Comparison of ENCODE assay signal across 10 cellular contexts in the genomic region with DNA sequence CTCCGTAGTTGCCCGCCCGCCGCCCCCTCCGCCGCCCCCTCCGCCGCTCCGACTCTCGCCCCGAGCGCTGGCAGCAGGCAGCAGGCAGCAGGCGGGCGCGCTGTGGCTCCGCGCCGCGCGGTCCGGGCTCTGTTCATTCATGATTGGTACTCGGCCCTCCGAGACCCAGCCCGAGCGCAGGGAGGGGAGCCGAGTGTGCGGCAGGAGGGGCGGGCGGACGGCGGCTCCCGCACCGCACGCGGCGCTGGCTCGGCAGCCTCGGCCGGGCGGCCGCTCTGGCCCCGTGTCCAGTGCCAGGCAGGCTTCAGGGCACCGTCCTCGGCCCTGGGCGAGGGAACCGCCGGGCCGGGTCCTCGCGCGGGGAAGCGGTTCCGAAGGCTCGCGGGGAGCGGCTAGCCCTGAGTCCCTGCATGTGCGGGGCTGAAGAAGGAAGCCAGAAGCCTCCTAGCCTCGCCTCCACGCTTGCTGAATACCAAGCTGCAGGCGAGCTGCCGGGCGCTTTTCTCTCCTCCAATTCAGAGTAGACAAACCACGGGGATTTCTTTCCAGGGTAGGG. TPM values are rescaled to one million over a fixed set of nuclear protein-coding genes. Genes with fewer than 3 reads are reported as not detected.
DNase-seq lines count a peak whose midpoint lies in the region; ATAC-seq and TF ChIP-seq lines count a peak whose summit lies in the region.
"Had no signal": no experiment of that assay in that cellular context is flagged by ENCODE, and none has a peak within 500 bp of the region (broad histone marks: within the 10 kb centered on the region; RNA-seq: fewer than 3 reads in every experiment).

A gene (plus strand): TSS at position 51 of the 556 bp plus-strand sequence.

- 2 to 11% (median 4%) methylated on average over 9 to 63 of the region's 63 CpGs for WGBS in stomach, 5 donors

- TF ChIP-seq CTCF in astrocyte of the spinal cord (IDR thresholded peaks at IDR 0.05; ENCODE audit: low read depth, low read length) (no peak), stomach (IDR thresholded peaks at IDR 0.05) (no peak)

- no peak for TF ChIP-seq EP300 in stomach (IDR thresholded peaks at IDR 0.05)

- peaks cover 0 to 70% (median 18%) of the 10 kb centered on the region in 3 donors for H3K27me3 ChIP-seq in stomach

- peaks cover 0 to 9% (median 8%) of the 10 kb centered on the region in 4 donors for H3K4me1 ChIP-seq in stomach

- H3K36me3 ChIP-seq in stomach = no peaks in the 10 kb centered on the region

- H3K27ac ChIP-seq in stomach = peak within 1 kb of the TSS in 1 of 5 donors; percentile 5

- TF ChIP-seq POLR2A in stomach (IDR thresholded peaks at IDR 0.05) = no peak

- DNase-seq in NCI-H1092 treated with DMSO at 0.1 percent for 48 hours (lab: John Stamatoyannopoulos, UW) (peak; percentile 14), NCI-H1092 (lab: John Stamatoyannopoulos, UW) (no peak), astrocyte of the spinal cord (ENCODE audit: low read depth, low spot score) (no peak), iPS-NIHi7 (ENCODE audit: extremely low spot score) (peak; percentile 75), stomach (no peak), DMS153 treated with DMSO at 0.1 percent for 48 hours (lab: John Stamatoyannopoulos, UW; ENCODE audit: unreplicated experiment) (no peak)
- DNase-seq: small intestine had no signal

- H3K4me3 ChIP-seq in astrocyte of the spinal cord (ENCODE audit: low read depth, low read length) (peak within 1 kb of the TSS; percentile 1), stomach (peak within 1 kb of the TSS; percentile 30 to 47 (median 35))

- in situ Hi-C loops in astrocyte of the spinal cord (cut with HindIII; ENCODE audit: low sequenced_read_pairs) = no loop called here

- intact Hi-C loops in stomach (cut with DNase I; ENCODE audit: low total_unique reads) = no loop called here

- ATAC-seq in HG02885 (IDR thresholded peaks at IDR 0.05; ENCODE audit: poor library complexity, unreplicated experiment) (no peak), GM21390 (IDR thresholded peaks at IDR 0.05; ENCODE audit: unreplicated experiment) (no peak)

- H3K9me3 ChIP-seq in stomach = peaks cover 0 to 5% (median 2%) of the 10 kb centered on the region in 4 donors

RNA-seq across cellular contexts. Expression of the gene that starts here (rescaled TPM):
- under 1 TPM in 2 of 5 donors, not detected in 3; 0.29 to 0.73 TPM for total RNA-seq in stomach
- polyA plus RNA-seq in stomach = under 1 TPM; 0.20 to 0.61 (median 0.31) TPM
- total RNA-seq: T-helper 2 cell treated with Interferon-gamma antibody and Interleukin-4, amounts not matched to agents 100 ng/mL and 5 ng/mL, for 36 hours had no signal

Comparison
In these comparisons a context has a peak if more than half of its experiments do, and no peak if none do; other contexts are left out.
1. DNase-seq: peak in NCI-H1092 treated with DMSO at 0.1 percent for 48 hours (single experiment) and iPS-NIHi7 (single experiment); none in NCI-H1092 (single experiment), astrocyte of the spinal cord (single experiment), stomach (single experiment) and DMS153 treated with DMSO at 0.1 percent for 48 hours (single experiment).